8 cellular contexts compared by ENCODE assay signal in genomic region chr10:104268691-104269645, GRCh38. TPM values are rescaled to one million over a fixed set of nuclear protein-coding genes. Genes with fewer than 3 reads are reported as not detected.
DNase-seq lines count a peak whose midpoint lies in the region; ATAC-seq and TF ChIP-seq lines count a peak whose summit lies in the region.

Gene GSTO2 (plus strand): TSS chr10:104269184. CDS start chr10:104274916, 5,732 bp downstream.

- H3K9me3 ChIP-seq in MG63: no peaks in the 10 kb centered on the region
- no peaks in the 10 kb centered on the region for H3K9me3 ChIP-seq in neuron (ENCODE audit: low read length)
- H3K9me3 ChIP-seq in stomach smooth muscle (ENCODE audit: control insufficient read depth in 2 of 2, low read length in 2 of 2): no peaks in the 10 kb centered on the region

- DNase-seq in EH (ENCODE audit: low read depth) (peak; percentile 71), H4 (ENCODE audit: low spot score) (peak; percentile 98), MG63 (peak; percentile 99), SHP77 (lab: John Stamatoyannopoulos, UW) (peak; percentile 97 to 99), foreskin keratinocyte (peak; percentile 94 to 97)
- DNase-seq in activated naive CD4-positive, alpha-beta T cell (lab: John Stamatoyannopoulos, UW): peak; percentile 88 to 95 (median 93)

- peaks cover 46% of the 10 kb centered on the region for H3K36me3 ChIP-seq in MG63
- peaks cover 23% of the 10 kb centered on the region for H3K36me3 ChIP-seq in neuron (ENCODE audit: insufficient read depth, low read length)
- peaks cover 14 to 15% of the 10 kb centered on the region in 2 donors for H3K36me3 ChIP-seq in stomach smooth muscle (ENCODE audit: control insufficient read depth in 2 of 2, insufficient read depth in 2 of 2, low read length in 2 of 2)

- peak within 1 kb of the TSS; percentile 78 for H3K4me3 ChIP-seq in MG63
- peak within 1 kb of the TSS; percentile 93 for H3K4me3 ChIP-seq in neuron (ENCODE audit: low read length)
- peak within 1 kb of the TSS; percentile 64 to 82 for H3K4me3 ChIP-seq in stomach smooth muscle (ENCODE audit: low read length in 2 of 2)

- H3K27me3 ChIP-seq in MG63 (no peaks in the 10 kb centered on the region), foreskin keratinocyte (no peaks in the 10 kb centered on the region), neuron (ENCODE audit: insufficient read depth, low read length) (no peaks in the 10 kb centered on the region), stomach smooth muscle (ENCODE audit: control insufficient read depth in 1 of 2, insufficient read depth in 2 of 2, low read length in 2 of 2) (peaks cover 0 to under 1% of the 10 kb centered on the region in 2 donors)

- no peak for TF ChIP-seq CTCF in foreskin keratinocyte (conservative IDR thresholded peaks at IDR 0.05)

- H2AFZ ChIP-seq in neuron (ENCODE audit: low read depth, low read length): peak within 1 kb of the TSS; percentile 99

- peak within 1 kb of the TSS; percentile 70 to 90 for H3K9ac ChIP-seq in stomach smooth muscle (ENCODE audit: low read length in 2 of 2)

- H3K27ac ChIP-seq in foreskin keratinocyte: peak within 1 kb of the TSS; percentile 72
- peak within 1 kb of the TSS; percentile 72 for H3K27ac ChIP-seq in stomach smooth muscle (ENCODE audit: low read length)

- peak; percentile 99 for ATAC-seq in foreskin keratinocyte

- no peaks in the 10 kb centered on the region for H3K4me1 ChIP-seq in foreskin keratinocyte
- H3K4me1 ChIP-seq in neuron (ENCODE audit: insufficient read depth, low read length): peaks cover 14% of the 10 kb centered on the region
- H3K4me1 ChIP-seq in stomach smooth muscle (ENCODE audit: control insufficient read depth, insufficient read depth, low read length): peaks cover 9% of the 10 kb centered on the region

RNA-seq across cellular contexts. Expression of gene GSTO2, which starts in this region (rescaled TPM):
- total RNA-seq in H4 (2014; rRNA removed; shearing (Covaris generic)): 0.72 TPM in 1 of 2 replicates, not detected in the other
- total RNA-seq in MG63 (2014; rRNA removed; shearing (Covaris generic); ENCODE audit: low replicate concordance): 0.62 and 1.8 TPM in 2 replicates
- total RNA-seq in foreskin keratinocyte: 45.0 and 55.8 TPM in 2 replicates
- 55.4 and 65.9 TPM in 2 replicates for polyA plus RNA-seq in foreskin keratinocyte

Comparison
In these comparisons a context has a peak if more than half of its experiments do, and no peak if none do; other contexts are left out.
1. Peak in every context shown above with its lines: DNase-seq, ATAC-seq, H3K4me3 ChIP-seq and H3K27ac ChIP-seq.
2. RNA of gene GSTO2 (total RNA-seq): 45.0 to 55.8 TPM in foreskin keratinocyte; 0.62 to 1.8 TPM in MG63 and 0.72 TPM in H4; every median in the first group is over 10 times any median in the second.
3. Peak in DNase-seq in H4; RNA of the gene not detected or under 1 TPM.